2 cellular contexts compared by ENCODE assay signal in genomic region chr6:12730809-12731208, GRCh38. TPM values are rescaled to one million over a fixed set of nuclear protein-coding genes. Genes with fewer than 3 reads are reported as not detected.
"Had no signal": no experiment of that assay in that cellular context is flagged by ENCODE, and none has a peak within 500 bp of the region (broad histone marks: within the 10 kb centered on the region; RNA-seq: fewer than 3 reads in every experiment).

No MANE protein-coding gene starts in this region.

RNA-seq across cellular contexts. Expression of gene PHACTR1, which starts 14.2 kb away (rescaled TPM):
- total RNA-seq: MCF 10A, NCI-H460 had no signal
